Comparison of ENCODE assay signal across 11 cellular contexts in genomic region chr1:178993559-178993958, GRCh38.
"Had no signal": no experiment of that assay in that cellular context is flagged by ENCODE, and none has a peak within 500 bp of the region (broad histone marks: within the 10 kb centered on the region; RNA-seq: fewer than 3 reads in every experiment).

No MANE protein-coding gene starts in this region.

- DNase-seq: GM23248, GOT3, H7, H9, HCEC 1CT, HFFc6 had no signal

- H2AFZ ChIP-seq: GM23248, GM23338 had no signal

- H3K4me3 ChIP-seq: GM23248, GM23338, HAP-1 had no signal

- H3K4me2 ChIP-seq: GM23338 had no signal

- H3K4me1 ChIP-seq: HAP-1 had no signal

- ATAC-seq: GM23338, HCT116 had no signal

- H3K9me3 ChIP-seq: HAP-1 had no signal

- H3K36me3 ChIP-seq: HAP-1 had no signal

- FAIRE-seq: H1, H54 had no signal

- H3K27ac ChIP-seq: GM23248 had no signal

- H3K9ac ChIP-seq: GM23248 had no signal
